In genomic region chr7:92244803-92245486, GRCh38 we compare ENCODE assay signal across 8 cellular contexts. TPM values are rescaled to one million over a fixed set of nuclear protein-coding genes. Genes with fewer than 3 reads are reported as not detected.
DNase-seq lines count a peak whose midpoint lies in the region; ATAC-seq and TF ChIP-seq lines count a peak whose summit lies in the region.

No MANE protein-coding gene starts in this region.

- no peaks in the 10 kb centered on the region for H3K9me2 ChIP-seq in HCT116 (ENCODE audit: insufficient read depth)

- in situ Hi-C loops in G401 (cut with HindIII; ENCODE audit: low sequenced_read_pairs): no loop called here

- H3K79me2 ChIP-seq in HCT116 (ENCODE audit: insufficient read depth, low read length): peaks cover 65% of the 10 kb centered on the region

- no peaks in the 10 kb centered on the region for H3K9me3 ChIP-seq in HCT116 (ENCODE audit: control insufficient read depth in 1 of 2, insufficient read depth in 1 of 2, low read depth in 1 of 2, low read length in 2 of 2)

- peak overlapping the region; percentile 79 for H3K27ac ChIP-seq in HCT116 (ENCODE audit: low read depth, low read length)

- peak overlapping the region; percentile 61 for H2AFZ ChIP-seq in HCT116 (ENCODE audit: low read depth, low read length, poor library complexity, severe bottlenecking)

- no peak for TF ChIP-seq CTCF in HCT116 (IDR thresholded peaks at IDR 0.05 in 2 of 3, conservative IDR thresholded peaks at IDR 0.05 in 1 of 3; ENCODE audit: borderline replicate concordance in 1 of 3, insufficient read depth in 1 of 3, low read depth in 2 of 3, low read length in 2 of 3)

- peak overlapping the region; percentile 87 for H3K9ac ChIP-seq in HCT116 (ENCODE audit: low read length)

- H3K36me3 ChIP-seq in HCT116 (ENCODE audit: control insufficient read depth in 1 of 2, insufficient read depth in 2 of 2, low read length in 2 of 2): peaks cover 5% of the 10 kb centered on the region in 2 experiments; a peak in 2 of 4 replicates

- RAD21 ChIA-PET in HCT116 (lab: Charles Lee; ENCODE audit: low non-redundant PET in 1 of 2, low total read pairs in 2 of 2, uncharacterized antibody in 2 of 2, unreplicated experiment in 2 of 2): no interaction called here

- DNase-seq in GF-D8 (lab: John Stamatoyannopoulos, UW) (peak; percentile 40), HCT116 (ENCODE audit: low read depth, low spot score) (no peak), RKO (ENCODE audit: low spot score) (peak; percentile 74), mucosa of gallbladder (ENCODE audit: low spot score) (peak; percentile 11), G401 (ENCODE audit: low spot score) (no peak), HPDE6-E6E7 (ENCODE audit: extremely low spot score) (no peak)
- peak; percentile 19 for DNase-seq in effector CD8-positive, alpha-beta T cell (lab: John Stamatoyannopoulos, UW)
- no peak for DNase-seq in stimulated activated CD4-positive, alpha-beta T cell treated with anti-CD3 and anti-CD28 coated beads, Interleukin-4, amount 100 ng/mL, for 24 hours

- POLR2A ChIA-PET in HCT116 (lab: Charles Lee): interaction anchor here (0.8 to 3.3 kb wide), 3 partner anchors 8 to 14 kb away, joined by 4 to 22 read pairs (median 5); no protein-coding TSS in a partner anchor

- H3K4me3 ChIP-seq in HCT116 (replicated peaks in 1 of 2; ENCODE audit: low read depth in 1 of 2, low read length in 2 of 2): peak overlapping the region; percentile 82 to 92

- TF ChIP-seq POLR2A in HCT116 (IDR thresholded peaks at IDR 0.05; ENCODE audit: borderline replicate concordance, extremely low read depth, insufficient read depth, insufficient read length): no peak

- H3K4me2 ChIP-seq in HCT116 (ENCODE audit: low read length): peak overlapping the region; percentile 83

- no peaks in the 10 kb centered on the region for H3K27me3 ChIP-seq in HCT116 (ENCODE audit: insufficient read depth, low read length)

- peak; percentile 11 for ATAC-seq in HCT116

- intact Hi-C loops in HCT116 (cut with micrococcal nuclease): loop anchor here (1.0 to 10.0 kb wide), 2 partner anchors 180 to 202 kb away; partner anchors contain the start of gene GATAD1

- peaks cover 3% of the 10 kb centered on the region; the same call in 1 of the 2 replicates for H4K20me1 ChIP-seq in HCT116 (ENCODE audit: insufficient read depth)

- peak; percentile 22; the same call in 1 of the 2 replicates for TF ChIP-seq RAD21 in HCT116 (IDR thresholded peaks at IDR 0.05; ENCODE audit: low read depth)

- peaks cover 11 to 24% of the 10 kb centered on the region in 2 experiments; a peak in 3 of 4 replicates for H3K4me1 ChIP-seq in HCT116 (ENCODE audit: control insufficient read depth in 1 of 2, insufficient read depth in 2 of 2, low read length in 2 of 2)

- CTCF ChIA-PET in HCT116 (lab: Charles Lee): interaction anchor here (1.0 to 1.6 kb wide), 4 partner anchors 11 to 202 kb away, joined by 3 to 4 read pairs (median 4); partner anchors contain the start of genes GATAD1 and LRRD1

- BruUV-seq in HCT116 (replicated peaks; lab: Mats Ljungman, UMichigan): TSS peak; percentile 63

TF ChIP-seq in HCT116, 20 proteins besides CTCF, POLR2A, EP300 and RAD21:
- no peak for TF ChIP-seq ATF3 (IDR thresholded peaks at IDR 0.05)
- no peak for TF ChIP-seq CEBPB (IDR thresholded peaks at IDR 0.05; ENCODE audit: low read depth)
- TF ChIP-seq MAX (IDR thresholded peaks at IDR 0.05): no peak
- no peak for TF ChIP-seq ELF1 (IDR thresholded peaks at IDR 0.05; ENCODE audit: borderline replicate concordance, low read depth)
TF ChIP-seq in HCT116: peak in this region for 0.

RNA-seq across cellular contexts. Expression of gene KRIT1, which starts 0.8 kb away (rescaled TPM):
- 32.4 TPM for total RNA-seq in HCT116 (2021; ENCODE audit: unreplicated experiment)
- polyA plus RNA-seq in HCT116 (2012): 10.8 and 14.5 TPM in 2 replicates
- 52.3 TPM for total RNA-seq in mucosa of gallbladder
- total RNA-seq in G401 (2014; rRNA removed; shearing (Covaris generic)): 25.0 and 39.7 TPM in 2 replicates

RNA-seq across cellular contexts. Expression of gene ANKIB1, which starts 0.8 kb away (rescaled TPM):
- total RNA-seq in HCT116 (2021; ENCODE audit: unreplicated experiment) (41.2 TPM), mucosa of gallbladder (55.9 TPM)
- 10.7 and 11.7 TPM in 2 replicates for polyA plus RNA-seq in HCT116 (2012)
- total RNA-seq in G401 (2014; rRNA removed; shearing (Covaris generic)): 24.7 and 46.3 TPM in 2 replicates

Comparison
In these comparisons a context has a peak if more than half of its experiments do, and no peak if none do; other contexts are left out.
1. DNase-seq: peak in GF-D8 (single experiment), RKO (single experiment), effector CD8-positive, alpha-beta T cell (single experiment) and mucosa of gallbladder (single experiment); none in HCT116 (single experiment), stimulated activated CD4-positive, alpha-beta T cell treated with anti-CD3 and anti-CD28 coated beads, Interleukin-4, amount 100 ng/mL, for 24 hours (single experiment), G401 (single experiment) and HPDE6-E6E7 (single experiment).